8 cellular contexts compared by ENCODE assay signal in the genomic region with DNA sequence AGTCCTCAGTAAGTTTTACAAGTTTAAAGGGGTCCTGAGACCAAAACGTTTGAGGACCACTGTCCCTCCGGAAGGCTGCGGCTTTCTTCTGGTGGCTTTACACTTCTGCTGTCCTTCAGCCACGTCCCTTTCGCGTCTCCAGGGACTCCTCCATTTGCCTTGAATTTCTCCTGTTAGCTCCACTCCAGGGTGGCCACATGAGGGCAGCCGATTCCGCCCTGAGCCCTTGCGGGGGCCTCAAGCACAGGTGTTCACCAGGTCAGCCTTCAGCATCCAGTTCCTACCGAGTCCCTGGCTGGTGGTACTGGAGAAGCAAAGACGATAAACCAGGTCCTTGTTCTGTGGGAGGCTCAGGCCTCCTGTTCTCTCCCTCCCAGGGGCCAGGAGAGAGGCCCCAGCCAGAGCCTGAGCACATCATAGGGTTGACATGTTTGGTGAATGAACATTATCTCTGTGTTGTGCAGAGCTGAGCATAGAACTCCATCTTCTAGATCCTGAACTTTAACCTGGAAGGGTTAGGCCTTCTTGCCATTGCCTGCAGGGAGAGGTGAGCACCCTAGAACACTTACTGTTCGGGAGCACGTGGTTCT. TPM values are rescaled to one million over a fixed set of nuclear protein-coding genes. Genes with fewer than 3 reads are reported as not detected.
A peak's percentile ranks its signal among the peaks of the same experiment; 100 is the strongest.
DNase-seq lines count a peak whose midpoint lies in the region; ATAC-seq and TF ChIP-seq lines count a peak whose summit lies in the region.

No MANE protein-coding gene starts in this region.

- H3K27me3 Mint-ChIP-seq in natural killer cell (ENCODE audit: low read depth in 2 of 2), result no peaks in the 10 kb centered on the region
- no peaks in the 10 kb centered on the region for H3K27me3 Mint-ChIP-seq in natural killer cell treated with Interleukin-12 subunit alpha and Interleukin-12 subunit beta and Interleukin-15 and Interleukin-18, amount 100 ng/mL, for 72 hours

- ATAC-seq in natural killer cell, result peak in 2 of 3 donors; percentile 34 to 57
- ATAC-seq in natural killer cell treated with Interleukin-12 subunit alpha and Interleukin-12 subunit beta and Interleukin-15 and Interleukin-18, amount 100 ng/mL, for 72 hours, result no peak
- peak; percentile 47 for ATAC-seq in HG03520 (IDR thresholded peaks at IDR 0.05; ENCODE audit: unreplicated experiment)
- ATAC-seq in HG03469 (IDR thresholded peaks at IDR 0.05; ENCODE audit: unreplicated experiment), result no peak

- H2AK5ac ChIP-seq in mesendoderm (ENCODE audit: low read length), result no peak overlapping the region

- no peaks in the 10 kb centered on the region for H3K36me3 ChIP-seq in mesendoderm (ENCODE audit: control insufficient read depth, insufficient read depth, low read length)

- H3K4me2 ChIP-seq in mesendoderm (ENCODE audit: low read length), result no peak overlapping the region

- TF ChIP-seq CTCF in natural killer cell (IDR thresholded peaks at IDR 0.05), result no peak

- DNase-seq in natural killer cell, result no peak
- DNase-seq in natural killer cell treated with Interleukin-12 subunit alpha and Interleukin-12 subunit beta and Interleukin-15 and Interleukin-18, amount 100 ng/mL, for 72 hours (ENCODE audit: low spot score), result no peak
- DNase-seq in activated CD4-positive, alpha-beta T cell treated with anti-CD3 and anti-CD28 coated beads for 24 hours (ENCODE audit: low read depth in 2 of 2), result peak; percentile 3 to 36
- DNase-seq in effector CD8-positive, alpha-beta T cell (lab: John Stamatoyannopoulos, UW), result peak; percentile 23
- peak; percentile 84 for DNase-seq in mesendoderm
- DNase-seq in superior temporal gyrus (ENCODE audit: extremely low spot score), result peak; percentile 72

- H3K79me1 ChIP-seq in mesendoderm (ENCODE audit: low read length), result no peaks in the 10 kb centered on the region

- no peak overlapping the region for H3K18ac ChIP-seq in mesendoderm (ENCODE audit: low read length)

- no peaks in the 10 kb centered on the region for H3K79me2 ChIP-seq in mesendoderm (ENCODE audit: control insufficient read depth, insufficient read depth, low read length)

- no peak overlapping the region for H4K5ac ChIP-seq in mesendoderm (ENCODE audit: low read length)

- H2BK5ac ChIP-seq in mesendoderm (ENCODE audit: low read length), result no peak overlapping the region

- no peak overlapping the region for H3K23ac ChIP-seq in mesendoderm (ENCODE audit: low read length)

- intact Hi-C loops in natural killer cell (cut with micrococcal nuclease), result no loop called here

- no peak overlapping the region for H3K27ac Mint-ChIP-seq in natural killer cell
- H3K27ac Mint-ChIP-seq in natural killer cell treated with Interleukin-12 subunit alpha and Interleukin-12 subunit beta and Interleukin-15 and Interleukin-18, amount 100 ng/mL, for 72 hours, result no peak overlapping the region

- H4K8ac ChIP-seq in mesendoderm (ENCODE audit: low read depth, low read length), result no peak overlapping the region

- H2BK120ac ChIP-seq in mesendoderm (ENCODE audit: low read depth, low read length), result no peak overlapping the region

- H3K4me3 ChIP-seq in mesendoderm (ENCODE audit: low read length), result no peak overlapping the region

- no peak overlapping the region for H3K27ac ChIP-seq in mesendoderm (ENCODE audit: low read depth, low read length)

- H3K4me1 Mint-ChIP-seq in natural killer cell, result no peaks in the 10 kb centered on the region
- no peaks in the 10 kb centered on the region for H3K4me1 Mint-ChIP-seq in natural killer cell treated with Interleukin-12 subunit alpha and Interleukin-12 subunit beta and Interleukin-15 and Interleukin-18, amount 100 ng/mL, for 72 hours (ENCODE audit: low read depth in 2 of 2)

- no peak overlapping the region for H3K4me3 Mint-ChIP-seq in natural killer cell
- no peak overlapping the region for H3K4me3 Mint-ChIP-seq in natural killer cell treated with Interleukin-12 subunit alpha and Interleukin-12 subunit beta and Interleukin-15 and Interleukin-18, amount 100 ng/mL, for 72 hours

- H3K4ac ChIP-seq in mesendoderm (ENCODE audit: low read depth, low read length), result no peak overlapping the region

- H2BK15ac ChIP-seq in mesendoderm (replicated peaks; ENCODE audit: low read depth), result no peak overlapping the region

- H3K4me1 ChIP-seq in mesendoderm (ENCODE audit: control insufficient read depth, low read depth, low read length), result no peaks in the 10 kb centered on the region

- H3K27me3 ChIP-seq in mesendoderm (ENCODE audit: insufficient read depth, low read length, poor library complexity), result no peaks in the 10 kb centered on the region

- WGBS in mesendoderm (ENCODE audit: extremely low coverage, insufficient coverage, low lambda C conversion rate), result no CpG with 5 or more reads among the region's 13 CpGs

- H3K56ac ChIP-seq in mesendoderm (ENCODE audit: low read length), result no peak overlapping the region

- no peaks in the 10 kb centered on the region for H3K36me3 Mint-ChIP-seq in natural killer cell
- H3K36me3 Mint-ChIP-seq in natural killer cell treated with Interleukin-12 subunit alpha and Interleukin-12 subunit beta and Interleukin-15 and Interleukin-18, amount 100 ng/mL, for 72 hours, result no peaks in the 10 kb centered on the region

- H3K9me3 Mint-ChIP-seq in natural killer cell, result no peaks in the 10 kb centered on the region
- H3K9me3 Mint-ChIP-seq in natural killer cell treated with Interleukin-12 subunit alpha and Interleukin-12 subunit beta and Interleukin-15 and Interleukin-18, amount 100 ng/mL, for 72 hours, result no peaks in the 10 kb centered on the region

- no peak overlapping the region for H3K9ac ChIP-seq in mesendoderm (ENCODE audit: low read length)

RNA-seq across cellular contexts. Expression of a gene that starts 27.4 kb away (rescaled TPM):
- total RNA-seq in natural killer cell, result 10 to 100 TPM; 42.9 to 59.7 (median 56.2) TPM
- total RNA-seq in natural killer cell treated with Interleukin-12 subunit alpha and Interleukin-12 subunit beta and Interleukin-15 and Interleukin-18, amount 100 ng/mL, for 72 hours, result 10 to 100 TPM; 12.3 to 28.4 TPM
- polyA plus RNA-seq in mesendoderm (2013, experiment 1 of 2), result 13.0 TPM
- 13.2 TPM for polyA plus RNA-seq in mesendoderm (2013, experiment 2 of 2)

RNA-seq across cellular contexts. Expression of a gene that starts 42.3 kb away (rescaled TPM):
- total RNA-seq in natural killer cell, result 10 to 100 TPM; 12.6 to 22.8 (median 14.9) TPM
- total RNA-seq in natural killer cell treated with Interleukin-12 subunit alpha and Interleukin-12 subunit beta and Interleukin-15 and Interleukin-18, amount 100 ng/mL, for 72 hours, result 10 to 100 TPM; 20.3 to 21.8 TPM
- 12.9 TPM for polyA plus RNA-seq in mesendoderm (2013, experiment 1 of 2)
- polyA plus RNA-seq in mesendoderm (2013, experiment 2 of 2), result 13.6 TPM

Comparison
In these comparisons a context has a peak if more than half of its experiments do, and no peak if none do; other contexts are left out.
1. ATAC-seq: peak in natural killer cell (2 of 3) and HG03520 (single experiment); none in natural killer cell treated with Interleukin-12 subunit alpha and Interleukin-12 subunit beta and Interleukin-15 and Interleukin-18, amount 100 ng/mL, for 72 hours (0 of 2) and HG03469 (single experiment).
2. DNase-seq: peak in activated CD4-positive, alpha-beta T cell treated with anti-CD3 and anti-CD28 coated beads for 24 hours (2 of 2), effector CD8-positive, alpha-beta T cell (single experiment), mesendoderm (single experiment) and superior temporal gyrus (single experiment); none in natural killer cell (single experiment) and natural killer cell treated with Interleukin-12 subunit alpha and Interleukin-12 subunit beta and Interleukin-15 and Interleukin-18, amount 100 ng/mL, for 72 hours (single experiment).